ENCODE assay signal across 14 cellular contexts in the genomic region with DNA sequence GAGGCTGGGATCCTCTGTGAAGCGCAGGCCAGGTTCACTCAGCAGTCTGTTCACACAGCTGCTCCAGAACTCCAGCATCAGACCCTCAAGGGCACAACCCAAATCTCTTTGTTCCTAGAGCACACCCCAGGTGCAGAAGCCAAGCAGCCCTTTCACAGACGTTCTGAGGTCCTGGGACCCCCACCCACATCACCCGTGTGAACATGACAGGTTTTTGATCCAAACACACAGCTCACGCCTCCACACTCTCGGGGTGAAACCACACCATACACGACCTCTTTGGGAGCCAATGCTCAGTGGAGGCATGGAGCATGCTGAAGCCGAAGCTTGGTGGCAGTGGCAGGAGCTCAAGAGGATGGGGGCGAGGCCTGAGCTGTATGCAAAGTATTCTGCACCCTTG.
A peak's percentile ranks its signal among the peaks of the same experiment; 100 is the strongest.
DNase-seq lines count a peak whose midpoint lies in the region; ATAC-seq, FAIRE-seq and TF ChIP-seq lines count a peak whose summit lies in the region.
"Had no signal": no experiment of that assay in that cellular context is flagged by ENCODE, and none has a peak within 500 bp of the region (broad histone marks: within the 10 kb centered on the region; RNA-seq: fewer than 3 reads in every experiment).

No MANE protein-coding gene starts in this region.

- peak overlapping the region; percentile 31 for H3K9ac ChIP-seq in keratinocyte (ENCODE audit: control insufficient read depth, extremely low read depth, insufficient read depth, low read length)

- DNase-seq in activated naive CD4-positive, alpha-beta T cell treated with anti-CD3 and anti-CD28 coated beads, Interleukin-2, amount 10 ng/mL, durations not matched to agents 7 days and 5 days, result peak; percentile 35
- no peak for DNase-seq in activated naive CD4-positive, alpha-beta T cell treated with Interleukin-2 at 50 U/mL for 16 hours
- DNase-seq in activated CD8-positive, alpha-beta T cell treated with anti-CD3 and anti-CD28 coated beads, Interleukin-2, amount 10 ng/mL, durations not matched to agents 7 days and 5 days, result no peak
- no peak for DNase-seq in keratinocyte (ENCODE audit: low read depth, low spot score)
- DNase-seq in NCI-H748 treated with DMSO at 0.1 percent for 48 hours (lab: John Stamatoyannopoulos, UW), result no peak
- DNase-seq in NCI-H1436 treated with DMSO at 0.1 percent for 48 hours (lab: John Stamatoyannopoulos, UW), result no peak
- no peak for DNase-seq in DMS53 treated with DMSO at 0.1 percent for 48 hours (lab: John Stamatoyannopoulos, UW; ENCODE audit: unreplicated experiment)
- DNase-seq: NCI-H1092 treated with DMSO at 0.1 percent for 48 hours, NCI-H524, SHP77, WERI-Rb-1 had no signal

- dilution Hi-C loops in keratinocyte (cut with MboI; ENCODE audit: extremely low pct_ligation_motif_present, low sequenced_read_pairs), result no loop called here

- CTCF ChIA-PET in activated naive CD4-positive, alpha-beta T cell treated with anti-CD3 and anti-CD28 coated beads, Interleukin-2, amount 10 ng/mL, durations not matched to agents 7 days and 5 days (lab: Charles Lee), result interaction anchor here (0.8 to 1.8 kb wide), 8 partner anchors 10 to 194 kb away, joined by 3 to 8 read pairs (median 4); no protein-coding TSS in a partner anchor
- CTCF ChIA-PET in activated CD8-positive, alpha-beta T cell treated with anti-CD3 and anti-CD28 coated beads, Interleukin-2, amount 10 ng/mL, durations not matched to agents 7 days and 5 days (lab: Charles Lee), result interaction anchor here (0.7 to 2.9 kb wide), 9 partner anchors 9 to 533 kb away, joined by 3 to 15 read pairs (median 4); a partner anchor contains a TSS

- peak overlapping the region; percentile 69 for H3K4me3 Mint-ChIP-seq in activated naive CD4-positive, alpha-beta T cell treated with anti-CD3 and anti-CD28 coated beads, Interleukin-2, amount 10 ng/mL, durations not matched to agents 7 days and 5 days
- peak overlapping the region; percentile 76 for H3K4me3 Mint-ChIP-seq in activated CD8-positive, alpha-beta T cell treated with anti-CD3 and anti-CD28 coated beads, Interleukin-2, amount 10 ng/mL, durations not matched to agents 7 days and 5 days

- H3K36me3 Mint-ChIP-seq in activated naive CD4-positive, alpha-beta T cell treated with anti-CD3 and anti-CD28 coated beads, Interleukin-2, amount 10 ng/mL, durations not matched to agents 7 days and 5 days, result peaks cover 44% of the 10 kb centered on the region
- H3K36me3 Mint-ChIP-seq in activated CD8-positive, alpha-beta T cell treated with anti-CD3 and anti-CD28 coated beads, Interleukin-2, amount 10 ng/mL, durations not matched to agents 7 days and 5 days (ENCODE audit: low read depth), result peaks cover 83% of the 10 kb centered on the region

- H3K4me3 ChIP-seq in keratinocyte (ENCODE audit: control insufficient read depth in 2 of 3, extremely low read depth in 1 of 3, insufficient read depth in 2 of 3, low read depth in 1 of 3, low read length in 3 of 3), result no peak overlapping the region
- H3K4me3 ChIP-seq in thymus (ENCODE audit: low read length), result no peak overlapping the region
- H3K4me3 ChIP-seq: thoracic aorta had no signal

- POLR2A ChIA-PET in activated CD8-positive, alpha-beta T cell treated with anti-CD3 and anti-CD28 coated beads, Interleukin-2, amount 10 ng/mL, durations not matched to agents 7 days and 5 days (lab: Charles Lee), result interaction anchor here (0.6 to 1.7 kb wide), 6 partner anchors 12 to 334 kb away, joined by 3 to 9 read pairs (median 4); no protein-coding TSS in a partner anchor

- H3K27ac ChIP-seq in keratinocyte (ENCODE audit: control insufficient read depth, insufficient read depth, low read length), result peak overlapping the region; percentile 42
- H3K27ac ChIP-seq in thymus (ENCODE audit: low read depth), result peak overlapping the region; percentile 73
- H3K27ac ChIP-seq: thoracic aorta, WERI-Rb-1 had no signal

- no peak for ATAC-seq in activated CD8-positive, alpha-beta T cell treated with anti-CD3 and anti-CD28 coated beads, Interleukin-2, amount 10 ng/mL, durations not matched to agents 7 days and 5 days

- 14% methylated on average over 8 of the region's 8 CpGs for WGBS in thymus

- peaks cover 89% of the 10 kb centered on the region for H3K79me2 ChIP-seq in keratinocyte (ENCODE audit: control insufficient read depth, insufficient read depth, low read length)

- peaks cover 67% of the 10 kb centered on the region for H3K4me1 ChIP-seq in keratinocyte (ENCODE audit: control insufficient read depth, extremely low read depth, insufficient read depth, low read length)
- peaks cover 55% of the 10 kb centered on the region for H3K4me1 ChIP-seq in thymus (ENCODE audit: control insufficient read depth, insufficient read depth, low read length)

- peaks cover 87% of the 10 kb centered on the region for H3K4me1 Mint-ChIP-seq in activated naive CD4-positive, alpha-beta T cell treated with anti-CD3 and anti-CD28 coated beads, Interleukin-2, amount 10 ng/mL, durations not matched to agents 7 days and 5 days
- peaks cover 97% of the 10 kb centered on the region for H3K4me1 Mint-ChIP-seq in activated CD8-positive, alpha-beta T cell treated with anti-CD3 and anti-CD28 coated beads, Interleukin-2, amount 10 ng/mL, durations not matched to agents 7 days and 5 days (ENCODE audit: low read depth)

- no peak for TF ChIP-seq CTCF in keratinocyte (optimal IDR thresholded peaks at IDR 0.05 in 1 of 3, IDR thresholded peaks at IDR 0.05 in 1 of 3, conservative IDR thresholded peaks at IDR 0.05 in 1 of 3; ENCODE audit: extremely low read depth in 1 of 3, insufficient read depth in 2 of 3, low read length in 3 of 3)

- peaks cover 2% of the 10 kb centered on the region for H3K9me1 ChIP-seq in keratinocyte (ENCODE audit: control insufficient read depth, extremely low read depth, insufficient read depth, low read length)

- no peaks in the 10 kb centered on the region for H3K27me3 ChIP-seq in keratinocyte (ENCODE audit: control insufficient read depth, extremely low read depth, insufficient read depth, low read length)
- no peaks in the 10 kb centered on the region for H3K27me3 ChIP-seq in thymus (ENCODE audit: control insufficient read depth, insufficient read depth)

- peaks cover 8% of the 10 kb centered on the region for H3K9me3 ChIP-seq in keratinocyte (ENCODE audit: control insufficient read depth, low read depth, low read length)
- H3K9me3 ChIP-seq in thymus (ENCODE audit: control insufficient read depth), result no peaks in the 10 kb centered on the region
- H3K9me3 ChIP-seq: thoracic aorta had no signal

- H3K36me3 ChIP-seq in keratinocyte (ENCODE audit: control insufficient read depth in 2 of 2, extremely low read depth in 1 of 2, insufficient read depth in 2 of 2, low read length in 2 of 2) (peaks cover 16 to 38% of the 10 kb centered on the region in 2 experiments), thymus (ENCODE audit: control insufficient read depth, insufficient read depth) (peaks cover 24% of the 10 kb centered on the region)
- H3K36me3 ChIP-seq: WERI-Rb-1 had no signal

- H4K20me1 ChIP-seq in keratinocyte (ENCODE audit: control insufficient read depth, extremely low read depth, insufficient read depth, low read length), result peaks cover 7% of the 10 kb centered on the region

- H3K27me3 Mint-ChIP-seq in activated naive CD4-positive, alpha-beta T cell treated with anti-CD3 and anti-CD28 coated beads, Interleukin-2, amount 10 ng/mL, durations not matched to agents 7 days and 5 days, result no peaks in the 10 kb centered on the region
- no peaks in the 10 kb centered on the region for H3K27me3 Mint-ChIP-seq in activated CD8-positive, alpha-beta T cell treated with anti-CD3 and anti-CD28 coated beads, Interleukin-2, amount 10 ng/mL, durations not matched to agents 7 days and 5 days (ENCODE audit: low read depth)

- H2AFZ ChIP-seq in keratinocyte (ENCODE audit: control insufficient read depth, low read length), result no peak overlapping the region

- peak overlapping the region; percentile 53 for H3K4me2 ChIP-seq in keratinocyte (ENCODE audit: control insufficient read depth, extremely low read depth, insufficient read depth, low read depth, low read length)

- no peak for FAIRE-seq in keratinocyte (lab: Jason Lieb, UNC)
- FAIRE-seq: G401.6 had no signal

- H3K27ac Mint-ChIP-seq in activated naive CD4-positive, alpha-beta T cell treated with anti-CD3 and anti-CD28 coated beads, Interleukin-2, amount 10 ng/mL, durations not matched to agents 7 days and 5 days, result peak overlapping the region; percentile 99
- peak overlapping the region; percentile 100 for H3K27ac Mint-ChIP-seq in activated CD8-positive, alpha-beta T cell treated with anti-CD3 and anti-CD28 coated beads, Interleukin-2, amount 10 ng/mL, durations not matched to agents 7 days and 5 days

- no peaks in the 10 kb centered on the region for H3K9me3 Mint-ChIP-seq in activated naive CD4-positive, alpha-beta T cell treated with anti-CD3 and anti-CD28 coated beads, Interleukin-2, amount 10 ng/mL, durations not matched to agents 7 days and 5 days
- H3K9me3 Mint-ChIP-seq in activated CD8-positive, alpha-beta T cell treated with anti-CD3 and anti-CD28 coated beads, Interleukin-2, amount 10 ng/mL, durations not matched to agents 7 days and 5 days (ENCODE audit: insufficient read depth), result no peaks in the 10 kb centered on the region
